ENCODE assay signal across 23 cellular contexts in genomic region chr7:90532231-90532929, GRCh38.
DNase-seq lines count a peak whose midpoint lies in the region; ATAC-seq, FAIRE-seq and TF ChIP-seq lines count a peak whose summit lies in the region.
"Had no signal": no experiment of that assay in that cellular context is flagged by ENCODE, and none has a peak within 500 bp of the region (broad histone marks: within the 10 kb centered on the region; RNA-seq: fewer than 3 reads in every experiment).

No MANE protein-coding gene starts in this region.

- H3K4me3 Mint-ChIP-seq in astrocyte (ENCODE audit: unreplicated experiment): no peak overlapping the region

- H3K79me2 ChIP-seq in astrocyte (ENCODE audit: insufficient read depth, low read length): no peaks in the 10 kb centered on the region

- H3K4me3 ChIP-seq in astrocyte (ENCODE audit: insufficient read depth, low read depth, low read length): no peak overlapping the region
- H3K4me3 ChIP-seq: body of pancreas, esophagus squamous epithelium, right lobe of liver, upper lobe of left lung had no signal

- no peak overlapping the region for H3K27ac ChIP-seq in astrocyte (ENCODE audit: low read depth, low read length)
- H3K27ac ChIP-seq: body of pancreas, esophagus squamous epithelium, neutrophil, right lobe of liver, upper lobe of left lung had no signal

- peaks cover 8% of the 10 kb centered on the region for H3K4me1 Mint-ChIP-seq in astrocyte (ENCODE audit: low read depth, unreplicated experiment)

- no peaks in the 10 kb centered on the region for H3K36me3 Mint-ChIP-seq in astrocyte (ENCODE audit: low read depth, unreplicated experiment)

- peaks cover 3% of the 10 kb centered on the region for H3K9me3 ChIP-seq in astrocyte (ENCODE audit: insufficient read depth, low read depth, low read length)
- H3K9me3 ChIP-seq: body of pancreas, esophagus squamous epithelium, neutrophil, right lobe of liver, upper lobe of left lung had no signal

- ATAC-seq in GM18511 (IDR thresholded peaks at IDR 0.05; ENCODE audit: unreplicated experiment) (peak; percentile 57), GM21390 (IDR thresholded peaks at IDR 0.05; ENCODE audit: unreplicated experiment) (peak; percentile 68), HG02981 (IDR thresholded peaks at IDR 0.05; ENCODE audit: unreplicated experiment) (peak; percentile 35)
- ATAC-seq: body of pancreas, HepG2, right lobe of liver had no signal

- no peak for TF ChIP-seq CTCF in astrocyte (IDR thresholded peaks at IDR 0.05; ENCODE audit: insufficient read depth, low read depth, low read length)

- H4K20me1 ChIP-seq in astrocyte (ENCODE audit: insufficient read depth, low read length): no peaks in the 10 kb centered on the region

- no peak overlapping the region for H3K27ac Mint-ChIP-seq in astrocyte (ENCODE audit: unreplicated experiment)

- H3K4me2 ChIP-seq in astrocyte (ENCODE audit: low read length): no peak overlapping the region

- no peaks in the 10 kb centered on the region for H3K4me1 ChIP-seq in astrocyte (ENCODE audit: insufficient read depth, low read length)
- H3K4me1 ChIP-seq: body of pancreas, esophagus squamous epithelium, right lobe of liver, upper lobe of left lung had no signal

- no peak overlapping the region for H3K9ac ChIP-seq in astrocyte (ENCODE audit: low read length)

- H3K27me3 Mint-ChIP-seq in astrocyte (ENCODE audit: low read depth, unreplicated experiment): no peaks in the 10 kb centered on the region

- H3K27me3 ChIP-seq in astrocyte (ENCODE audit: insufficient read depth, low read length): no peaks in the 10 kb centered on the region
- H3K27me3 ChIP-seq: body of pancreas, esophagus squamous epithelium, neutrophil, right lobe of liver, upper lobe of left lung had no signal

- DNase-seq in astrocyte (ENCODE audit: low read depth): no peak
- DNase-seq in SIG-M5 treated with dmso at 0.1 percent for 504 hours (lab: John Stamatoyannopoulos, UW; ENCODE audit: unreplicated experiment): no peak
- no peak for DNase-seq in HuH-7 (ENCODE audit: low spot score)
- no peak for DNase-seq in NCI-H146 (lab: John Stamatoyannopoulos, UW)
- no peak for DNase-seq in DMS 273 (lab: John Stamatoyannopoulos, UW; ENCODE audit: unreplicated experiment)
- DNase-seq: activated CD4-positive, alpha-beta T cell treated with anti-CD3 and anti-CD28 coated beads for 1 hour; activated naive CD4-positive, alpha-beta T cell; body of pancreas; Calu3; dermis blood vessel endothelial cell; esophagus squamous epithelium; GF-D8; midbrain; NK-92 treated with Interleukin-12 subunit alpha and Interleukin-12 subunit beta, amount 100 ng/mL, for 24 hours; right lobe of liver; Right ventricle myocardium superior; T-helper 2 cell; upper lobe of left lung had no signal

- FAIRE-seq in astrocyte (lab: Jason Lieb, UNC): no peak
- FAIRE-seq: HepG2 had no signal

- no peaks in the 10 kb centered on the region for H3K36me3 ChIP-seq in astrocyte (ENCODE audit: insufficient read depth, low read length)
- H3K36me3 ChIP-seq: esophagus squamous epithelium, neutrophil, right lobe of liver, upper lobe of left lung had no signal

- peaks cover 2% of the 10 kb centered on the region for H3K9me3 Mint-ChIP-seq in astrocyte (ENCODE audit: unreplicated experiment)

- H2AFZ ChIP-seq in astrocyte (ENCODE audit: low read depth, low read length): peak overlapping the region; percentile 5
